In the genomic region with DNA sequence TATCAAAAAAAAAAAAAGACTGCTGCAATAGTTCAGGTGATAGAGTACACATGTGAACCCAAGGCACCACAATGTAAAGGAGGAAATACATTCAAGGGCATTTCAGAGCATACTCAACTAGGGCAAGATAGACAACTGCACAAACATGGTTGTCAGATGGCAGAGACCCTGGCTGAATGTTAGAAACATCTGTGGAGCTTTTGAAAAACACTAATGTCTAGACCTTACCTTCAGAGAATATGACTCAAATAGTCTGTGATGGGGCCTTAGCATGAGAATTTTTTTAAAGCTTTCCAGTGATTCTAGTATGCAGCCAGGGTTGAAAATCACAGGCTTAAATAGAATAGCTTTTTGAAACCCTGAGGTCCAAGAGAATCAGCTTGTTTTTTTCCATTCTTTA, we compare ENCODE assay signal across 15 cellular contexts.
DNase-seq lines count a peak whose midpoint lies in the region; ATAC-seq lines count a peak whose summit lies in the region.
"Had no signal": no experiment of that assay in that cellular context is flagged by ENCODE, and none has a peak within 500 bp of the region (broad histone marks: within the 10 kb centered on the region; RNA-seq: fewer than 3 reads in every experiment).

No MANE protein-coding gene starts in this region.

- H3K9me3 Mint-ChIP-seq in activated T-cell treated with anti-CD3 and anti-CD28 coated beads, Interleukin-2, amount 50 U/mL, for 72 hours: no peaks in the 10 kb centered on the region
- no peaks in the 10 kb centered on the region for H3K9me3 Mint-ChIP-seq in CD4-positive, CD25-positive, alpha-beta regulatory T cell
- no peaks in the 10 kb centered on the region for H3K9me3 Mint-ChIP-seq in naive thymus-derived CD8-positive, alpha-beta T cell
- H3K9me3 Mint-ChIP-seq: CD4-positive, alpha-beta memory T cell had no signal

- H3K36me3 ChIP-seq in CD4-positive, CD25-positive, alpha-beta regulatory T cell (ENCODE audit: control insufficient read depth, insufficient read depth, low read length): no peaks in the 10 kb centered on the region
- no peaks in the 10 kb centered on the region for H3K36me3 ChIP-seq in Karpas-422 (ENCODE audit: insufficient read depth, low read length)
- H3K36me3 ChIP-seq: HAP-1 had no signal

- H3K4me1 ChIP-seq in CD4-positive, CD25-positive, alpha-beta regulatory T cell (ENCODE audit: control insufficient read depth, insufficient read depth, low read length, poor library complexity, severe bottlenecking): peaks cover 76% of the 10 kb centered on the region
- peaks cover 20% of the 10 kb centered on the region for H3K4me1 ChIP-seq in Karpas-422 (ENCODE audit: low read length)
- H3K4me1 ChIP-seq: HAP-1 had no signal

- peaks cover 63% of the 10 kb centered on the region for H3K4me1 Mint-ChIP-seq in activated T-cell treated with anti-CD3 and anti-CD28 coated beads, Interleukin-2, amount 50 U/mL, for 72 hours (ENCODE audit: low read depth)
- peaks cover 52 to 89% (median 74%) of the 10 kb centered on the region in 4 donors for H3K4me1 Mint-ChIP-seq in CD4-positive, CD25-positive, alpha-beta regulatory T cell
- H3K4me1 Mint-ChIP-seq in naive thymus-derived CD8-positive, alpha-beta T cell: peaks cover 30 to 84% (median 57%) of the 10 kb centered on the region in 4 donors

- H3K9me2 ChIP-seq in Karpas-422 (replicated peaks; ENCODE audit: insufficient read depth, low read length): no peaks in the 10 kb centered on the region

- no peak overlapping the region for H3K4me3 ChIP-seq in CD4-positive, CD25-positive, alpha-beta regulatory T cell (ENCODE audit: low read depth, low read length)
- H3K4me3 ChIP-seq in Karpas-422 (ENCODE audit: low read length): no peak overlapping the region
- H3K4me3 ChIP-seq: BLaER1 treated with 17β-estradiol and CSF1 and Interleukin-3, amounts not matched to agents 10 nM and 100 nM; HAP-1 had no signal

- no peak overlapping the region for H3K4me3 Mint-ChIP-seq in activated T-cell treated with anti-CD3 and anti-CD28 coated beads, Interleukin-2, amount 50 U/mL, for 72 hours
- peak overlapping the region in 1 of 4 donors; percentile 33 for H3K4me3 Mint-ChIP-seq in CD4-positive, CD25-positive, alpha-beta regulatory T cell
- H3K4me3 Mint-ChIP-seq in naive thymus-derived CD8-positive, alpha-beta T cell: no peak overlapping the region
- H3K4me3 Mint-ChIP-seq: CD4-positive, alpha-beta memory T cell had no signal

- H3K27me3 Mint-ChIP-seq in activated T-cell treated with anti-CD3 and anti-CD28 coated beads, Interleukin-2, amount 50 U/mL, for 72 hours (ENCODE audit: low read depth): no peaks in the 10 kb centered on the region
- H3K27me3 Mint-ChIP-seq in CD4-positive, CD25-positive, alpha-beta regulatory T cell: no peaks in the 10 kb centered on the region
- H3K27me3 Mint-ChIP-seq in naive thymus-derived CD8-positive, alpha-beta T cell: no peaks in the 10 kb centered on the region
- H3K27me3 Mint-ChIP-seq: CD4-positive, alpha-beta memory T cell had no signal

- H3K36me3 Mint-ChIP-seq in activated T-cell treated with anti-CD3 and anti-CD28 coated beads, Interleukin-2, amount 50 U/mL, for 72 hours (ENCODE audit: insufficient read depth in 2 of 2): no peaks in the 10 kb centered on the region
- H3K36me3 Mint-ChIP-seq in CD4-positive, CD25-positive, alpha-beta regulatory T cell: no peaks in the 10 kb centered on the region
- no peaks in the 10 kb centered on the region for H3K36me3 Mint-ChIP-seq in naive thymus-derived CD8-positive, alpha-beta T cell
- H3K36me3 Mint-ChIP-seq: CD4-positive, alpha-beta memory T cell had no signal

- POLR2A ChIA-PET in naive thymus-derived CD8-positive, alpha-beta T cell (lab: Charles Lee): no interaction called here

- peak overlapping the region; percentile 57 for H3K27ac ChIP-seq in CD4-positive, CD25-positive, alpha-beta regulatory T cell (ENCODE audit: insufficient read depth, low read length, poor library complexity, severe bottlenecking)
- H3K27ac ChIP-seq in Karpas-422 (ENCODE audit: low read length): no peak overlapping the region
- H3K27ac ChIP-seq: BLaER1 treated with 17β-estradiol and CSF1 and Interleukin-3, amounts not matched to agents 10 nM and 100 nM had no signal

- no peaks in the 10 kb centered on the region for H3K9me3 ChIP-seq in CD4-positive, CD25-positive, alpha-beta regulatory T cell (ENCODE audit: control insufficient read depth in 2 of 2, low read length in 2 of 2)
- H3K9me3 ChIP-seq in Karpas-422 (ENCODE audit: low read length): no peaks in the 10 kb centered on the region
- H3K9me3 ChIP-seq: HAP-1 had no signal

- no peaks in the 10 kb centered on the region for H3K27me3 ChIP-seq in CD4-positive, CD25-positive, alpha-beta regulatory T cell (ENCODE audit: control insufficient read depth, insufficient read depth, low read length)
- H3K27me3 ChIP-seq in Karpas-422 (ENCODE audit: low read length): no peaks in the 10 kb centered on the region
- H3K27me3 ChIP-seq: BLaER1 treated with 17β-estradiol and CSF1 and Interleukin-3, amounts not matched to agents 10 nM and 100 nM had no signal

- H4K20me1 ChIP-seq in Karpas-422 (ENCODE audit: insufficient read depth, low read depth, low read length): no peaks in the 10 kb centered on the region
- H4K20me1 ChIP-seq: BLaER1 treated with 17β-estradiol and CSF1 and Interleukin-3, amounts not matched to agents 10 nM and 100 nM had no signal

- ATAC-seq in activated T-cell treated with anti-CD3 and anti-CD28 coated beads, Interleukin-2, amount 50 U/mL, for 72 hours (replicated peaks in 1 of 2): peak; percentile 17 to 28
- ATAC-seq in CD4-positive, CD25-positive, alpha-beta regulatory T cell (ENCODE audit: low read depth in 2 of 2): peak; percentile 8 to 23
- ATAC-seq in naive thymus-derived CD8-positive, alpha-beta T cell: peak in 1 of 2 donors; percentile 15
- ATAC-seq in GM18511 (IDR thresholded peaks at IDR 0.05; ENCODE audit: unreplicated experiment): no peak

- H3K9ac ChIP-seq in Karpas-422 (ENCODE audit: low read length): no peak overlapping the region
- H3K9ac ChIP-seq: BLaER1 treated with 17β-estradiol and CSF1 and Interleukin-3, amounts not matched to agents 10 nM and 100 nM had no signal

- no peak overlapping the region for H2AFZ ChIP-seq in Karpas-422 (ENCODE audit: low read length)

- no peaks in the 10 kb centered on the region for H3K79me2 ChIP-seq in Karpas-422 (ENCODE audit: low read length)

- H3K27ac Mint-ChIP-seq in activated T-cell treated with anti-CD3 and anti-CD28 coated beads, Interleukin-2, amount 50 U/mL, for 72 hours: peak overlapping the region; percentile 19
- peak overlapping the region; percentile 39 to 89 (median 62) for H3K27ac Mint-ChIP-seq in CD4-positive, CD25-positive, alpha-beta regulatory T cell
- peak overlapping the region in 6 of 10 donors; percentile 5 to 47 (median 22) for H3K27ac Mint-ChIP-seq in naive thymus-derived CD8-positive, alpha-beta T cell

- H3K4me2 ChIP-seq in Karpas-422 (ENCODE audit: low read depth, low read length, poor library complexity, severe bottlenecking): no peak overlapping the region

- DNase-seq in activated T-cell treated with anti-CD3 and anti-CD28 coated beads, Interleukin-2, amount 50 U/mL, for 72 hours: no peak
- DNase-seq in activated T-cell treated with anti-CD3 and anti-CD28 coated beads for 4 hours: no peak
- peak in 1 of 3 donors; percentile 24 for DNase-seq in CD4-positive, CD25-positive, alpha-beta regulatory T cell
- peak; percentile 29 for DNase-seq in Karpas-422
- no peak for DNase-seq in naive thymus-derived CD8-positive, alpha-beta T cell
- no peak for DNase-seq in H4 (ENCODE audit: low spot score)
- DNase-seq: ACHN; CD4-positive, alpha-beta memory T cell; DMS153; DMS79 treated with DMSO at 0.1 percent for 48 hours; GDM1; GOT3 had no signal
